8 cellular contexts compared by ENCODE assay signal in the genomic region with DNA sequence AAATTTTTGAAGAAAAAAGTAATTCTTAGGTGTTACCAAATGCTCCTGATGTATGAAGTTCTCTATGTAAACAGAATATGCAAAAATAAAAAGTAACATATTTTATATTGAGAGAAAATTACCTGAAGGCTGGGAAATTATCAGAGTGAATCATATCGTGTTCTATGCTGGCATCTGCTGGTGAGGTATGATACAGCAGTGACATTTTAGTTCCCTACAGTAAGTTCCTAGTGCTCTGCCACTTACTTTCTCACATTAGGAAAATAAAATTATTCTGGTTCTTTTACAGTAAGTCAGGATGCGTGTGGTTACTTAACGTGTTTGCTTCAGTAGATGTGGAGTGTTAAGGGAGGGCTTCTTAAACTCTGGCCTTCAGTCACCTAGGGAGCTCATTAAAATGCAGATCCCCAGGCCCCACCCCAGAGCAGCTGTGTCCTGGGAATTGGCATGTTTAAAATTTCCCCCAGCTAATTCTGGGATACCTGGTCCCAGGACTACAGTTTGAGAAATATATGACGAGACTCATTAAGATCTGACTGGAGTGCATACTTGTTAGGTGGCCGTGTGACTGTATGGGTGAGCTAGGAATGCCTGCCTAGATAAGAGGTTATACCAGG. TPM values are rescaled to one million over a fixed set of nuclear protein-coding genes. Genes with fewer than 3 reads are reported as not detected.
DNase-seq lines count a peak whose midpoint lies in the region; ATAC-seq and TF ChIP-seq lines count a peak whose summit lies in the region.

No MANE protein-coding gene starts in this region.

- TF ChIP-seq CTCF in fibroblast of pulmonary artery (IDR thresholded peaks at IDR 0.05; ENCODE audit: low read length, missing control alignments) (peak; percentile 76), suprapubic skin (IDR thresholded peaks at IDR 0.05) (peak; percentile 29 to 51)

- H3K27ac ChIP-seq in suprapubic skin, result no peak overlapping the region

- no peak for TF ChIP-seq POLR2A in suprapubic skin (IDR thresholded peaks at IDR 0.05)

- no peak overlapping the region for H3K27ac Mint-ChIP-seq in activated CD4-positive, alpha-beta T cell treated with anti-CD3 and anti-CD28 coated beads for 36 hours

- H3K4me3 Mint-ChIP-seq in activated CD4-positive, alpha-beta T cell treated with anti-CD3 and anti-CD28 coated beads for 36 hours, result no peak overlapping the region

- no peaks in the 10 kb centered on the region for H3K27me3 Mint-ChIP-seq in activated CD4-positive, alpha-beta T cell treated with anti-CD3 and anti-CD28 coated beads for 36 hours

- CTCF ChIA-PET in activated CD4-positive, alpha-beta T cell treated with anti-CD3 and anti-CD28 coated beads for 36 hours (lab: Charles Lee), result interaction anchor here (0.5 to 6.3 kb wide), 30 partner anchors 10 to 1006 kb away, joined by 3 to 51 read pairs (median 4); a partner anchor contains a TSS

- 50% methylated on average over 5 of the region's 5 CpGs for WGBS in suprapubic skin

- peaks cover 25% of the 10 kb centered on the region for H3K36me3 Mint-ChIP-seq in activated CD4-positive, alpha-beta T cell treated with anti-CD3 and anti-CD28 coated beads for 36 hours (ENCODE audit: low read depth)

- peak; percentile 42 for DNase-seq in activated CD4-positive, alpha-beta T cell treated with anti-CD3 and anti-CD28 coated beads for 36 hours
- no peak for DNase-seq in activated CD4-positive, alpha-beta T cell treated with anti-CD3 and anti-CD28 coated beads, Interleukin-2, amount 50 U/mL, for 4 hours
- DNase-seq in HT-29 (ENCODE audit: low spot score) (peak; percentile 79), SK-MEL-5 (ENCODE audit: low read depth, low spot score) (peak; percentile 63), fibroblast of pulmonary artery (ENCODE audit: low read depth) (peak; percentile 67), suprapubic skin (ENCODE audit: low spot score in 2 of 2) (no peak)
- DNase-seq in activated CD4-positive, CD25-positive, alpha-beta regulatory T cell treated with anti-CD3 and anti-CD28 coated beads, Interleukin-2, amount 50 U/mL, for 72 hours, result no peak

- H3K9me3 ChIP-seq in suprapubic skin, result no peaks in the 10 kb centered on the region

- no peak for TF ChIP-seq EP300 in suprapubic skin (IDR thresholded peaks at IDR 0.05)

- H3K36me3 ChIP-seq in suprapubic skin, result peaks cover 26% of the 10 kb centered on the region

- intact Hi-C loops in activated CD4-positive, alpha-beta T cell treated with anti-CD3 and anti-CD28 coated beads for 36 hours (cut with DNase I, micrococcal nuclease), result loop anchor here (1.0 kb wide), 1 partner anchor 105 kb away; no protein-coding TSS in a partner anchor

- in situ Hi-C loops in SK-MEL-5 (cut with HindIII; ENCODE audit: low pct_unique_long_range_greater_than_20kb, low sequenced_read_pairs), result loop anchor here (25.0 kb wide), 1 partner anchor 89 kb away; no protein-coding TSS in a partner anchor

- ATAC-seq in activated CD4-positive, alpha-beta T cell treated with anti-CD3 and anti-CD28 coated beads for 36 hours, result no peak
- no peak for ATAC-seq in GM18909 (IDR thresholded peaks at IDR 0.05; ENCODE audit: poor library complexity, unreplicated experiment)

- peaks cover 20% of the 10 kb centered on the region for H3K4me1 ChIP-seq in suprapubic skin

- POLR2A ChIA-PET in activated CD4-positive, alpha-beta T cell treated with anti-CD3 and anti-CD28 coated beads for 36 hours (lab: Charles Lee), result interaction anchor here (0.5 kb wide), 1 partner anchor 532 kb away, joined by 5 read pairs; no protein-coding TSS in a partner anchor

- H3K4me3 ChIP-seq in fibroblast of pulmonary artery (replicated peaks; ENCODE audit: low read depth, low read length) (no peak overlapping the region), suprapubic skin (no peak overlapping the region)

- no peaks in the 10 kb centered on the region for H3K27me3 ChIP-seq in suprapubic skin

- peaks cover 22% of the 10 kb centered on the region for H3K4me1 Mint-ChIP-seq in activated CD4-positive, alpha-beta T cell treated with anti-CD3 and anti-CD28 coated beads for 36 hours

- no peaks in the 10 kb centered on the region for H3K9me3 Mint-ChIP-seq in activated CD4-positive, alpha-beta T cell treated with anti-CD3 and anti-CD28 coated beads for 36 hours (ENCODE audit: low read depth)

RNA-seq across cellular contexts. Expression of a gene that starts 3.2 kb away (rescaled TPM):
- 1 to 10 TPM; 6.3 to 8.4 TPM for total RNA-seq in activated CD4-positive, alpha-beta T cell treated with anti-CD3 and anti-CD28 coated beads for 36 hours
- total RNA-seq in HT-29 (2014; rRNA removed; shearing (Covaris generic)), result 21.0 and 21.4 TPM in 2 replicates
- total RNA-seq in SK-MEL-5 (2014; rRNA removed; shearing (Covaris generic)), result 8.4 and 10.4 TPM in 2 replicates
- polyA plus RNA-seq in SK-MEL-5 (2015; cell fraction: cytosol; rRNA removed), result 7.2 and 10.9 TPM in 2 replicates
- 43.0 and 50.2 TPM in 2 replicates for polyA plus RNA-seq in SK-MEL-5 (2015; cell fraction: nucleus; rRNA removed)
- total RNA-seq in suprapubic skin, result 10 to 100 TPM in 3 of 4 donors, 1 to 10 TPM in 1; 8.9 to 15.0 (median 12.2) TPM

RNA-seq across cellular contexts. Expression of a gene that starts 27.2 kb away (rescaled TPM):
- total RNA-seq in activated CD4-positive, alpha-beta T cell treated with anti-CD3 and anti-CD28 coated beads for 36 hours, result not detected
- not detected in 2 replicates for total RNA-seq in HT-29 (2014; rRNA removed; shearing (Covaris generic))
- total RNA-seq in SK-MEL-5 (2014; rRNA removed; shearing (Covaris generic)), result not detected in 2 replicates
- polyA plus RNA-seq in SK-MEL-5 (2015; cell fraction: cytosol; rRNA removed), result 0.03 TPM in 1 of 2 replicates, not detected in the other
- polyA plus RNA-seq in SK-MEL-5 (2015; cell fraction: nucleus; rRNA removed), result not detected in 2 replicates
- total RNA-seq in suprapubic skin, result not detected

RNA-seq across cellular contexts. Expression of a gene that starts 54.0 kb away (rescaled TPM):
- total RNA-seq in activated CD4-positive, alpha-beta T cell treated with anti-CD3 and anti-CD28 coated beads for 36 hours, result 10 to 100 TPM; 78.8 to 84.0 TPM
- not detected in 2 replicates for total RNA-seq in HT-29 (2014; rRNA removed; shearing (Covaris generic))
- 0.56 and 0.69 TPM in 2 replicates for total RNA-seq in SK-MEL-5 (2014; rRNA removed; shearing (Covaris generic))
- polyA plus RNA-seq in SK-MEL-5 (2015; cell fraction: cytosol; rRNA removed), result 0.26 and 0.73 TPM in 2 replicates
- polyA plus RNA-seq in SK-MEL-5 (2015; cell fraction: nucleus; rRNA removed), result 0.57 and 0.60 TPM in 2 replicates
- total RNA-seq in suprapubic skin, result 1 to 10 TPM in 3 of 4 donors, under 1 TPM in 1; 0.87 to 5.6 (median 3.6) TPM

Comparison
In these comparisons a context has a peak if more than half of its experiments do, and no peak if none do; other contexts are left out.
1. DNase-seq: peak in activated CD4-positive, alpha-beta T cell treated with anti-CD3 and anti-CD28 coated beads for 36 hours (single experiment), HT-29 (single experiment), SK-MEL-5 (single experiment) and fibroblast of pulmonary artery (single experiment); none in activated CD4-positive, alpha-beta T cell treated with anti-CD3 and anti-CD28 coated beads, Interleukin-2, amount 50 U/mL, for 4 hours (0 of 2), suprapubic skin (0 of 2) and activated CD4-positive, CD25-positive, alpha-beta regulatory T cell treated with anti-CD3 and anti-CD28 coated beads, Interleukin-2, amount 50 U/mL, for 72 hours (single experiment).
2. RNA of a gene that starts 54.0 kb away (total RNA-seq): 78.8 to 84.0 TPM in activated CD4-positive, alpha-beta T cell treated with anti-CD3 and anti-CD28 coated beads for 36 hours; 0.87 to 5.6 TPM in suprapubic skin, 0.56 to 0.69 TPM in SK-MEL-5 and not detected in HT-29; every median in the first group is over 10 times any median in the second.